9 cellular contexts compared by ENCODE assay signal in genomic region chr19:16446108-16447014, GRCh38. TPM values are rescaled to one million over a fixed set of nuclear protein-coding genes. Genes with fewer than 3 reads are reported as not detected.
DNase-seq lines count a peak whose midpoint lies in the region; ATAC-seq, FAIRE-seq and TF ChIP-seq lines count a peak whose summit lies in the region.
"Had no signal": no experiment of that assay in that cellular context is flagged by ENCODE, and none has a peak within 500 bp of the region (broad histone marks: within the 10 kb centered on the region; RNA-seq: fewer than 3 reads in every experiment).

No MANE protein-coding gene starts in this region.

- peaks cover 56% of the 10 kb centered on the region for H3K4me1 Mint-ChIP-seq in neural crest cell

- H3K4me3 ChIP-seq in choroid plexus epithelial cell (ENCODE audit: low read depth, low read length): no peak overlapping the region

- TF ChIP-seq CTCF in choroid plexus epithelial cell (conservative IDR thresholded peaks at IDR 0.05; ENCODE audit: low read depth, low read length) (no peak), neural crest cell (conservative IDR thresholded peaks at IDR 0.05) (no peak), omental fat pad (IDR thresholded peaks at IDR 0.05) (no peak)

- H3K4me3 Mint-ChIP-seq in neural crest cell: no peak overlapping the region

- TF ChIP-seq POLR2A in GM12891 (IDR thresholded peaks at IDR 0.05; ENCODE audit: low read depth, low read length): peak; percentile 63; the same call in 1 of the 2 replicates

- ATAC-seq in HG03280 (IDR thresholded peaks at IDR 0.05; ENCODE audit: unreplicated experiment) (peak; percentile 27), HG02938 (IDR thresholded peaks at IDR 0.05; ENCODE audit: unreplicated experiment) (no peak), omental fat pad (ENCODE audit: low FRiP score) (no peak), HG02623 (IDR thresholded peaks at IDR 0.05; ENCODE audit: unreplicated experiment) (no peak)

- peak overlapping the region; percentile 59 for H3K27ac Mint-ChIP-seq in neural crest cell (ENCODE audit: unreplicated experiment)

- DNase-seq in GM12891 (ENCODE audit: insufficient read length, low spot score) (no peak), choroid plexus epithelial cell (ENCODE audit: low read depth) (peak; percentile 82), neural crest cell (ENCODE audit: low read depth, low spot score) (no peak), C1 segment of cervical spinal cord (lab: John Stamatoyannopoulos, UW) (no peak), omental fat pad (ENCODE audit: low spot score) (no peak)

- no peaks in the 10 kb centered on the region for H3K9me3 Mint-ChIP-seq in neural crest cell

- H3K27me3 Mint-ChIP-seq in neural crest cell (ENCODE audit: low read depth): no peaks in the 10 kb centered on the region

- peaks cover 4% of the 10 kb centered on the region for H3K36me3 Mint-ChIP-seq in neural crest cell (ENCODE audit: low read depth)

- FAIRE-seq in GM12891 (lab: Jason Lieb, UNC): peak; percentile 96

TF ChIP-seq in GM12891, 5 proteins besides CTCF, POLR2A, EP300 and RAD21:
- TF ChIP-seq SPI1 (IDR thresholded peaks at IDR 0.05; ENCODE audit: low read depth, low read length) (no peak), POU2F2 (IDR thresholded peaks at IDR 0.05; ENCODE audit: low read depth, low read length) (peak; percentile 60; the same call in 1 of the 2 replicates), PAX5 (IDR thresholded peaks at IDR 0.05; ENCODE audit: insufficient read depth, low read length, severe bottlenecking) (peak; percentile 99), POLR2AphosphoS5 (IDR thresholded peaks at IDR 0.05; ENCODE audit: low read depth, low read length) (peak; percentile 44), TAF1 (IDR thresholded peaks at IDR 0.05; ENCODE audit: low read depth, low read length) (no peak; the same call in 1 of the 2 replicates)

RNA-seq across cellular contexts. Expression of gene EPS15L1, which starts 25.4 kb away (rescaled TPM):
- 29.1 TPM for polyA plus RNA-seq in GM12891 (2012; ENCODE audit: low read depth, missing spikeins)
- total RNA-seq in neural crest cell (57.6 and 62.9 TPM in 2 replicates), omental fat pad (10 to 100 TPM; 12.9 to 37.0 (median 20.1) TPM)

RNA-seq across cellular contexts. Expression of gene CALR3, which starts 49.6 kb away (rescaled TPM):
- 0.33 TPM for polyA plus RNA-seq in GM12891 (2012; ENCODE audit: low read depth, missing spikeins)
- not detected in 2 replicates for total RNA-seq in neural crest cell
- not detected for total RNA-seq in omental fat pad
- total RNA-seq: LHCN-M2 had no signal

RNA-seq across cellular contexts. Expression of gene C19orf44, which starts 49.8 kb away (rescaled TPM):
- 3.9 TPM for polyA plus RNA-seq in GM12891 (2012; ENCODE audit: low read depth, missing spikeins)
- total RNA-seq in neural crest cell: 9.0 and 9.6 TPM in 2 replicates
- total RNA-seq in omental fat pad: 1 to 10 TPM; 3.7 to 9.1 (median 5.6) TPM
